Comparison of ENCODE assay signal across 8 cellular contexts in the genomic region with DNA sequence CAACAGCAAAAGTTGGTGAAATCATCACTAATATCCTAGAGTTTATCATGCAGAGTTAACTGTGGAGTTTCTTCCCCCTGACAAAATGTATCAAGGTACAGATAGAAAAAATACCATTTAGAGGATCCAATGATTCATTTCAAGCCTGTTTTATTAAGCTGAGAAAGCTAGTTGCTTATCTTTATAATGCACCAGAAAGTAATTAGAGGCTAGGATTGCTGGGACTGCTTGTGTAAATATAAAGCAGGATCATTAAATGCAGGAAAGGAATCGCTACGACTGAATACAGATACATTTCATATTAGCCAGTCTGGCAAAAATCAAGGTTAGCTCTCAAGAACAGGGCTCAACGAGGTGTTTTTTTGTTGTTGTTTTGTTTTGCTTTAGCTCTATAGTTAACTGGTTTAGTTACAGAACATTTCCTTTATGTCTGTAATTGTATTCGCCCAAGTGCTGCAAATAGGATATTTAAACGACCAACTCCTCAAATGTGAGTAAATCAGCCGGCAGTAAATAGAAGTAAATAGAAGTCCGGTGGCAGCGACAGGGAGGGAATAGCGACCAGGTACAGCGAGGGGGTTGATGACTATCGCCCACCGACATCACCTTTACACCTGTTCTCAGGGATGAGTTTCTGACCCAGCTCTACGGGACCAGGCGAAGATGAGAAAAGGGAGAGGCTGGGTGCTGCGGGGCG. TPM values are rescaled to one million over a fixed set of nuclear protein-coding genes. Genes with fewer than 3 reads are reported as not detected.
A peak's percentile ranks its signal among the peaks of the same experiment; 100 is the strongest.
DNase-seq lines count a peak whose midpoint lies in the region; ATAC-seq and TF ChIP-seq lines count a peak whose summit lies in the region.

No MANE protein-coding gene starts in this region.

- POLR2A ChIA-PET in activated CD4-positive, alpha-beta memory T cell treated with anti-CD3 and anti-CD28 coated beads, Interleukin-2, amount 10 ng/mL, durations not matched to agents 7 days and 5 days (lab: Charles Lee), result interaction anchor here (0.9 to 9.4 kb wide), 18 partner anchors 8 to 933 kb away, joined by 3 to 131 read pairs (median 5); a partner anchor contains a TSS

- 0 to 1% (median 0%) methylated on average over 16 of the region's 16 CpGs for WGBS in spleen, 5 donors

- H3K4me1 ChIP-seq in iPS-15b (ENCODE audit: control insufficient read depth, insufficient read depth, low read length), result no peaks in the 10 kb centered on the region
- peaks cover 26 to 92% (median 66%) of the 10 kb centered on the region in 6 donors for H3K4me1 ChIP-seq in spleen

- no peaks in the 10 kb centered on the region for H3K27me3 Mint-ChIP-seq in stimulated activated naive CD8-positive, alpha-beta T cell treated with anti-CD3 and anti-CD28 coated beads, Interleukin-15, Interleukin-2, amounts not matched to agents 100 ng/mL and 50 ng/mL, for 24 hours
- H3K27me3 Mint-ChIP-seq in activated CD4-positive, alpha-beta memory T cell treated with anti-CD3 and anti-CD28 coated beads, Interleukin-2, amount 10 ng/mL, durations not matched to agents 7 days and 5 days, result no peaks in the 10 kb centered on the region

- DNase-seq in stimulated activated naive CD8-positive, alpha-beta T cell treated with anti-CD3 and anti-CD28 coated beads, Interleukin-15, Interleukin-2, amounts not matched to agents 100 U/mL and 50 U/mL, for 24 hours, result no peak
- DNase-seq in activated CD4-positive, alpha-beta memory T cell treated with anti-CD3 and anti-CD28 coated beads, Interleukin-2, amount 10 ng/mL, durations not matched to agents 7 days and 5 days, result no peak
- DNase-seq in spleen, result no peak
- DNase-seq in islet precursor cell, result no peak
- DNase-seq in SK-N-DZ (ENCODE audit: low spot score), result no peak

- intact Hi-C loops in spleen (cut with DNase I; ENCODE audit: low total_unique reads), result no loop called here

- H3K4me3 Mint-ChIP-seq in stimulated activated naive CD8-positive, alpha-beta T cell treated with anti-CD3 and anti-CD28 coated beads, Interleukin-15, Interleukin-2, amounts not matched to agents 100 ng/mL and 50 ng/mL, for 24 hours, result peak overlapping the region; percentile 97
- peak overlapping the region; percentile 90 for H3K4me3 Mint-ChIP-seq in activated CD4-positive, alpha-beta memory T cell treated with anti-CD3 and anti-CD28 coated beads, Interleukin-2, amount 10 ng/mL, durations not matched to agents 7 days and 5 days

- H3K27ac ChIP-seq in spleen, result peak overlapping the region; percentile 97 to 100 (median 100)

- no peak for ATAC-seq in stimulated activated naive CD8-positive, alpha-beta T cell treated with anti-CD3 and anti-CD28 coated beads, Interleukin-15, Interleukin-2, amounts not matched to agents 100 U/mL and 50 U/mL, for 24 hours
- ATAC-seq in GM21390 (IDR thresholded peaks at IDR 0.05; ENCODE audit: unreplicated experiment), result no peak

- TF ChIP-seq CTCF in spleen (IDR thresholded peaks at IDR 0.05 in 8 of 11, conservative IDR thresholded peaks at IDR 0.05 in 3 of 11), result no peak

- peak overlapping the region; percentile 93 for H3K27ac Mint-ChIP-seq in stimulated activated naive CD8-positive, alpha-beta T cell treated with anti-CD3 and anti-CD28 coated beads, Interleukin-15, Interleukin-2, amounts not matched to agents 100 ng/mL and 50 ng/mL, for 24 hours
- H3K27ac Mint-ChIP-seq in activated CD4-positive, alpha-beta memory T cell treated with anti-CD3 and anti-CD28 coated beads, Interleukin-2, amount 10 ng/mL, durations not matched to agents 7 days and 5 days, result peak overlapping the region; percentile 88

- no peaks in the 10 kb centered on the region for H3K9me3 Mint-ChIP-seq in stimulated activated naive CD8-positive, alpha-beta T cell treated with anti-CD3 and anti-CD28 coated beads, Interleukin-15, Interleukin-2, amounts not matched to agents 100 ng/mL and 50 ng/mL, for 24 hours
- H3K9me3 Mint-ChIP-seq in activated CD4-positive, alpha-beta memory T cell treated with anti-CD3 and anti-CD28 coated beads, Interleukin-2, amount 10 ng/mL, durations not matched to agents 7 days and 5 days, result no peaks in the 10 kb centered on the region

- no peak for TF ChIP-seq POLR2A in spleen (IDR thresholded peaks at IDR 0.05)

- H3K9me3 ChIP-seq in iPS-15b (ENCODE audit: control insufficient read depth, insufficient read depth, low read length) (no peaks in the 10 kb centered on the region), spleen (no peaks in the 10 kb centered on the region)

- H3K36me3 ChIP-seq in iPS-15b (ENCODE audit: control insufficient read depth, insufficient read depth, low read length) (no peaks in the 10 kb centered on the region), spleen (no peaks in the 10 kb centered on the region)

- H3K27me3 ChIP-seq in iPS-15b (ENCODE audit: control insufficient read depth, insufficient read depth, low read length) (peaks cover 32% of the 10 kb centered on the region), spleen (replicated peaks in 1 of 7) (no peaks in the 10 kb centered on the region)

- peak overlapping the region; percentile 68 for H3K4me3 ChIP-seq in iPS-15b (ENCODE audit: low read depth, low read length)
- peak overlapping the region; percentile 27 to 77 (median 66) for H3K4me3 ChIP-seq in spleen

- H3K9ac ChIP-seq in iPS-15b (ENCODE audit: low read depth, low read length), result peak overlapping the region; percentile 73

- CTCF ChIA-PET in activated CD4-positive, alpha-beta memory T cell treated with anti-CD3 and anti-CD28 coated beads, Interleukin-2, amount 10 ng/mL, durations not matched to agents 7 days and 5 days (lab: Charles Lee), result interaction anchor here (0.9 to 4.5 kb wide), 8 partner anchors 8 to 53 kb away, joined by 4 to 41 read pairs (median 10); no protein-coding TSS in a partner anchor

- H3K4me1 Mint-ChIP-seq in stimulated activated naive CD8-positive, alpha-beta T cell treated with anti-CD3 and anti-CD28 coated beads, Interleukin-15, Interleukin-2, amounts not matched to agents 100 ng/mL and 50 ng/mL, for 24 hours (ENCODE audit: low read depth), result peaks cover 84% of the 10 kb centered on the region
- peaks cover 62% of the 10 kb centered on the region for H3K4me1 Mint-ChIP-seq in activated CD4-positive, alpha-beta memory T cell treated with anti-CD3 and anti-CD28 coated beads, Interleukin-2, amount 10 ng/mL, durations not matched to agents 7 days and 5 days

- H3K36me3 Mint-ChIP-seq in stimulated activated naive CD8-positive, alpha-beta T cell treated with anti-CD3 and anti-CD28 coated beads, Interleukin-15, Interleukin-2, amounts not matched to agents 100 ng/mL and 50 ng/mL, for 24 hours (ENCODE audit: low read depth), result peaks cover 14% of the 10 kb centered on the region
- peaks cover 19% of the 10 kb centered on the region for H3K36me3 Mint-ChIP-seq in activated CD4-positive, alpha-beta memory T cell treated with anti-CD3 and anti-CD28 coated beads, Interleukin-2, amount 10 ng/mL, durations not matched to agents 7 days and 5 days (ENCODE audit: low read depth)

RNA-seq across cellular contexts. Expression of a gene that starts 0.7 kb away (rescaled TPM):
- total RNA-seq in activated CD4-positive, alpha-beta memory T cell treated with anti-CD3 and anti-CD28 coated beads, Interleukin-2, amount 10 ng/mL, durations not matched to agents 7 days and 5 days, result 10 to 100 TPM; 36.9 to 37.2 TPM
- 100 to 1,000 TPM in 1 of 7 donors, 10 to 100 TPM in 6; 69.7 to 115 (median 72.9) TPM for total RNA-seq in spleen
- polyA plus RNA-seq in spleen, result 10 to 100 TPM; 48.3 to 62.3 (median 49.2) TPM
- 22.8 and 23.8 TPM in 2 replicates for polyA plus RNA-seq in SK-N-DZ (2014; cell fraction: cytosol; rRNA removed)
- polyA plus RNA-seq in SK-N-DZ (2014; cell fraction: nucleus; rRNA removed), result 10.8 and 11.4 TPM in 2 replicates

RNA-seq across cellular contexts. Expression of a gene that starts 36.7 kb away (rescaled TPM):
- under 1 TPM; 0.70 to 0.78 TPM for total RNA-seq in activated CD4-positive, alpha-beta memory T cell treated with anti-CD3 and anti-CD28 coated beads, Interleukin-2, amount 10 ng/mL, durations not matched to agents 7 days and 5 days
- 10 to 100 TPM in 1 of 7 donors, 1 to 10 TPM in 6; 1.7 to 13.0 (median 4.9) TPM for total RNA-seq in spleen
- polyA plus RNA-seq in spleen, result under 1 TPM; 0.32 to 0.48 (median 0.33) TPM
- not detected in 2 replicates for polyA plus RNA-seq in SK-N-DZ (2014; cell fraction: cytosol; rRNA removed)
- 0.19 and 0.57 TPM in 2 replicates for polyA plus RNA-seq in SK-N-DZ (2014; cell fraction: nucleus; rRNA removed)
